Comparison of ENCODE assay signal across 7 cellular contexts in genomic region chr12:59149995-59150642, GRCh38.
DNase-seq lines count a peak whose midpoint lies in the region; ATAC-seq and TF ChIP-seq lines count a peak whose summit lies in the region.

No MANE protein-coding gene starts in this region.

- H3K27me3 ChIP-seq in GM06990 (replicated peaks; ENCODE audit: control insufficient read depth, insufficient read depth, low read length) = no peaks in the 10 kb centered on the region

- ATAC-seq in GM21529 (IDR thresholded peaks at IDR 0.05; ENCODE audit: unreplicated experiment) = peak; percentile 100

- H3K36me3 ChIP-seq in GM06990 (ENCODE audit: control insufficient read depth, insufficient read depth, low read length) = no peaks in the 10 kb centered on the region

- H3K4me3 ChIP-seq in GM06990 (replicated peaks; ENCODE audit: low read depth, low read length) (no peak overlapping the region), astrocyte of the spinal cord (ENCODE audit: low read depth, low read length) (no peak overlapping the region)

- in situ Hi-C loops in astrocyte of the spinal cord (cut with HindIII; ENCODE audit: low sequenced_read_pairs) = no loop called here

- peak; percentile 92 for TF ChIP-seq CTCF in GM06990 (IDR thresholded peaks at IDR 0.05; ENCODE audit: insufficient read depth, low read length, poor library complexity, severe bottlenecking)
- TF ChIP-seq CTCF in astrocyte of the spinal cord (IDR thresholded peaks at IDR 0.05; ENCODE audit: low read depth, low read length) = peak; percentile 90

- DNase-seq in GM06990 (ENCODE audit: extremely low read depth, insufficient read length) = peak; percentile 15
- peak; percentile 49 for DNase-seq in HPDE6-E6E7 (ENCODE audit: extremely low spot score)
- DNase-seq in NCI-H748 treated with DMSO at 0.1 percent for 48 hours (lab: John Stamatoyannopoulos, UW) = peak; percentile 91
- DNase-seq in astrocyte of the spinal cord (ENCODE audit: low read depth, low spot score) = peak; percentile 83
- DNase-seq in iPS-NIHi11 (ENCODE audit: low spot score) = peak; percentile 71
- DNase-seq in stromal cell of bone marrow (ENCODE audit: low read depth) = peak; percentile 67

Comparison
In these comparisons a context has a peak if more than half of its experiments do, and no peak if none do; other contexts are left out.
1. DNase-seq: peak in every context shown above with its lines; median percentile 91 in NCI-H748 treated with DMSO at 0.1 percent for 48 hours; 83 in astrocyte of the spinal cord; 71 in iPS-NIHi11; 67 in stromal cell of bone marrow; 49 in HPDE6-E6E7; 15 in GM06990.